ENCODE assay signal across 9 cellular contexts in genomic region chr14:58395565-58395814, GRCh38. TPM values are rescaled to one million over a fixed set of nuclear protein-coding genes. Genes with fewer than 3 reads are reported as not detected.
DNase-seq lines count a peak whose midpoint lies in the region; ATAC-seq and TF ChIP-seq lines count a peak whose summit lies in the region.
"Had no signal": no experiment of that assay in that cellular context is flagged by ENCODE, and none has a peak within 500 bp of the region (broad histone marks: within the 10 kb centered on the region; RNA-seq: fewer than 3 reads in every experiment).

No MANE protein-coding gene starts in this region.

- H3K36me3 Mint-ChIP-seq in activated CD4-positive, alpha-beta T cell treated with anti-CD3 and anti-CD28 coated beads, Interleukin-2, amount 10 ng/mL, durations not matched to agents 7 days and 5 days (ENCODE audit: low read depth): no peaks in the 10 kb centered on the region

- H3K4me1 Mint-ChIP-seq in activated CD4-positive, alpha-beta T cell treated with anti-CD3 and anti-CD28 coated beads, Interleukin-2, amount 10 ng/mL, durations not matched to agents 7 days and 5 days: peaks cover 11% of the 10 kb centered on the region

- no peak for DNase-seq in activated CD4-positive, alpha-beta T cell treated with anti-CD3 and anti-CD28 coated beads, Interleukin-2, amount 10 ng/mL, durations not matched to agents 7 days and 5 days
- DNase-seq in activated CD4-positive, alpha-beta T cell treated with anti-CD3 and anti-CD28 coated beads for 1 hour: no peak
- DNase-seq in thoracic aorta (ENCODE audit: low spot score) (no peak), nucleus accumbens (lab: John Stamatoyannopoulos, UW) (no peak), NOMO-1 treated with dmso at 0.1 percent for 144 hours (lab: John Stamatoyannopoulos, UW; ENCODE audit: unreplicated experiment) (no peak)
- DNase-seq in effector CD8-positive, alpha-beta T cell (lab: John Stamatoyannopoulos, UW): no peak

- H3K4me3 ChIP-seq in liver (ENCODE audit: low read depth in 1 of 3, low read length in 3 of 3) (peak overlapping the region in 2 of 3 donors; percentile 45 to 84), thoracic aorta (peak overlapping the region; percentile 84)

- POLR2A ChIA-PET in activated CD4-positive, alpha-beta T cell treated with anti-CD3 and anti-CD28 coated beads, Interleukin-2, amount 10 ng/mL, durations not matched to agents 7 days and 5 days (lab: Charles Lee): no interaction called here

- H3K4me3 Mint-ChIP-seq in activated CD4-positive, alpha-beta T cell treated with anti-CD3 and anti-CD28 coated beads, Interleukin-2, amount 10 ng/mL, durations not matched to agents 7 days and 5 days: peak overlapping the region; percentile 63

- H3K27ac ChIP-seq in angular gyrus (ENCODE audit: low read depth, low read length) (peak overlapping the region; percentile 19), liver (ENCODE audit: low read depth in 1 of 2, low read length in 2 of 2) (no peak overlapping the region), thoracic aorta (peak overlapping the region; percentile 67 to 77)

- CTCF ChIA-PET in activated CD4-positive, alpha-beta T cell treated with anti-CD3 and anti-CD28 coated beads, Interleukin-2, amount 10 ng/mL, durations not matched to agents 7 days and 5 days (lab: Charles Lee): interaction anchor here (0.6 to 2.7 kb wide), 8 partner anchors 8 to 202 kb away, joined by 3 to 26 read pairs (median 4); partner anchors contain the start of genes KIAA0586 and TIMM9

- H3K27me3 Mint-ChIP-seq in activated CD4-positive, alpha-beta T cell treated with anti-CD3 and anti-CD28 coated beads, Interleukin-2, amount 10 ng/mL, durations not matched to agents 7 days and 5 days: no peaks in the 10 kb centered on the region

- peak; percentile 8 for ATAC-seq in thoracic aorta (ENCODE audit: insufficient number of reproducible peaks, low FRiP score, low read depth)

- no peaks in the 10 kb centered on the region for H3K27me3 ChIP-seq in liver (ENCODE audit: control insufficient read depth in 4 of 4, insufficient read depth in 4 of 4, low read length in 3 of 4)
- H3K27me3 ChIP-seq in thoracic aorta (replicated peaks; ENCODE audit: insufficient read depth): no peaks in the 10 kb centered on the region

- no peak for TF ChIP-seq CTCF in liver (IDR thresholded peaks at IDR 0.05; ENCODE audit: low read depth, low read length, missing input control)
- TF ChIP-seq CTCF in thoracic aorta (IDR thresholded peaks at IDR 0.05): no peak

- no peak for TF ChIP-seq RAD21 in liver (IDR thresholded peaks at IDR 0.05)

- H3K9me3 Mint-ChIP-seq in activated CD4-positive, alpha-beta T cell treated with anti-CD3 and anti-CD28 coated beads, Interleukin-2, amount 10 ng/mL, durations not matched to agents 7 days and 5 days: no peaks in the 10 kb centered on the region

- peak overlapping the region; percentile 71 for H3K27ac Mint-ChIP-seq in activated CD4-positive, alpha-beta T cell treated with anti-CD3 and anti-CD28 coated beads, Interleukin-2, amount 10 ng/mL, durations not matched to agents 7 days and 5 days

- WGBS in liver: 10% methylated on average over 10 of the region's 10 CpGs

- H3K9ac ChIP-seq in liver (ENCODE audit: low read depth in 1 of 2, low read length in 2 of 2): peak overlapping the region; percentile 47 to 72

- peaks cover 0 to 4% (median 2%) of the 10 kb centered on the region in 4 donors for H3K4me1 ChIP-seq in liver (ENCODE audit: control insufficient read depth in 4 of 4, insufficient read depth in 4 of 4, low read length in 3 of 4)
- peaks cover 0 to 4% of the 10 kb centered on the region in 2 donors for H3K4me1 ChIP-seq in thoracic aorta (ENCODE audit: control insufficient read depth in 1 of 2, low read depth in 2 of 2)

- H3K9me3 ChIP-seq in liver (ENCODE audit: control insufficient read depth in 4 of 4, low read length in 3 of 4): no peaks in the 10 kb centered on the region
- no peaks in the 10 kb centered on the region for H3K9me3 ChIP-seq in thoracic aorta

- H3K36me3 ChIP-seq in liver (ENCODE audit: control insufficient read depth in 4 of 4, insufficient read depth in 3 of 4, low read depth in 1 of 4, low read length in 3 of 4) (peaks cover 0 to 1% (median 0%) of the 10 kb centered on the region in 4 donors), thoracic aorta (no peaks in the 10 kb centered on the region)

TF ChIP-seq in liver, 16 proteins besides CTCF, POLR2A, EP300 and RAD21:
- peak; percentile 4 for TF ChIP-seq SP1 (IDR thresholded peaks at IDR 0.05)
- TF ChIP-seq MAX (IDR thresholded peaks at IDR 0.05): no peak

RNA-seq across cellular contexts. Expression of gene TOMM20L, which starts 0.2 kb away (rescaled TPM):
- total RNA-seq in activated CD4-positive, alpha-beta T cell treated with anti-CD3 and anti-CD28 coated beads, Interleukin-2, amount 10 ng/mL, durations not matched to agents 7 days and 5 days: not detected
- not detected for total RNA-seq in liver
- polyA plus RNA-seq in liver: not detected
- total RNA-seq in thoracic aorta: not detected
- total RNA-seq: myocyte had no signal

RNA-seq across cellular contexts. Expression of gene TIMM9, which starts 31.8 kb away (rescaled TPM):
- 10 to 100 TPM; 36.2 to 45.1 TPM for total RNA-seq in activated CD4-positive, alpha-beta T cell treated with anti-CD3 and anti-CD28 coated beads, Interleukin-2, amount 10 ng/mL, durations not matched to agents 7 days and 5 days
- total RNA-seq in liver (10 to 100 TPM in 1 of 2 donors, 1 to 10 TPM in 1; 8.4 to 14.5 TPM), thoracic aorta (10 to 100 TPM; 43.9 to 87.1 TPM)
- 10 to 100 TPM; 20.2 to 38.1 TPM for polyA plus RNA-seq in liver

RNA-seq across cellular contexts. Expression of gene KIAA0586, which starts 32.0 kb away (rescaled TPM):
- 10 to 100 TPM; 29.7 to 31.4 TPM for total RNA-seq in activated CD4-positive, alpha-beta T cell treated with anti-CD3 and anti-CD28 coated beads, Interleukin-2, amount 10 ng/mL, durations not matched to agents 7 days and 5 days
- total RNA-seq in liver (10 to 100 TPM in 1 of 2 donors, 1 to 10 TPM in 1; 9.9 to 18.2 TPM), thoracic aorta (10 to 100 TPM; 18.0 to 45.7 TPM)
- polyA plus RNA-seq in liver: 1 to 10 TPM; 3.6 to 5.8 TPM

Comparison
In these comparisons a context has a peak if more than half of its experiments do, and no peak if none do; other contexts are left out.
1. H3K27ac ChIP-seq: peak in angular gyrus (single experiment) and thoracic aorta (2 of 2); none in liver (0 of 2).